Comparison of ENCODE assay signal across 17 cellular contexts in the genomic region with DNA sequence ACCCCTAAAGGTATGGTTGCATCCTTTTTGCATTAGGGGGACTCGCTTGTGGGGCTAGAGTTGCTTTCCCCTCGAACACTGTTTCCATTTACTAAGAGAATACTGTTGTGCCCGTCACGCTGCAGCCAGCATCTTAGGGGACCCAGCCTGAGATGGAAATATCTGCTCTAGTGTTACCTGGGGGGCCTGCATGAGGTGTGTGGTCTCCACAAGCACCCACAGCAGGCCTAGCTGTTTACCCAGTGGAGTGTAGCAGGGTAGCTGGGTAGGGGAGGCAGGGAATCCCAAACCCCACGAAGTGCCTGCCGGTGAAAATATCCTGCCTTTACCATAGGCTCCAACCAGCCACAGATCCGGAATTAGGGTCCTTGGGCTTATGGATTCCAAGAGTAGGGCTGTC.
A peak's percentile ranks its signal among the peaks of the same experiment; 100 is the strongest.
DNase-seq lines count a peak whose midpoint lies in the region; ATAC-seq and TF ChIP-seq lines count a peak whose summit lies in the region.
"Had no signal": no experiment of that assay in that cellular context is flagged by ENCODE, and none has a peak within 500 bp of the region (broad histone marks: within the 10 kb centered on the region; RNA-seq: fewer than 3 reads in every experiment).

No MANE protein-coding gene starts in this region.

- no peak overlapping the region for H3K4me3 ChIP-seq in endodermal cell (ENCODE audit: low read length)
- H3K4me3 ChIP-seq in spleen, result no peak overlapping the region
- H3K4me3 ChIP-seq in upper lobe of right lung, result no peak overlapping the region
- H3K4me3 ChIP-seq: BLaER1 treated with 17β-estradiol and CSF1 and Interleukin-3, amounts not matched to agents 10 nM and 100 nM; GM23248 had no signal

- H3K27ac ChIP-seq in endodermal cell (ENCODE audit: low read depth, low read length) (no peak overlapping the region), spleen (no peak overlapping the region), upper lobe of right lung (no peak overlapping the region)
- H3K27ac ChIP-seq: BLaER1 treated with 17β-estradiol and CSF1 and Interleukin-3, amounts not matched to agents 10 nM and 100 nM; GM23248; HL-60 had no signal

- no peaks in the 10 kb centered on the region for H3K9me3 Mint-ChIP-seq in endodermal cell
- H3K9me3 Mint-ChIP-seq in immature natural killer cell, result peaks cover 0 to 2% (median 0%) of the 10 kb centered on the region in 6 donors

- H3K4me1 Mint-ChIP-seq in endodermal cell (no peaks in the 10 kb centered on the region), immature natural killer cell (no peaks in the 10 kb centered on the region)
- H3K4me1 Mint-ChIP-seq: B cell; CD4-positive, CD25-positive, alpha-beta regulatory T cell; CD8-positive, alpha-beta memory T cell had no signal

- H3K36me3 ChIP-seq in endodermal cell (ENCODE audit: control insufficient read depth, insufficient read depth, low read length) (no peaks in the 10 kb centered on the region), spleen (no peaks in the 10 kb centered on the region), upper lobe of right lung (no peaks in the 10 kb centered on the region)
- H3K36me3 ChIP-seq: BLaER1 treated with 17β-estradiol and CSF1 and Interleukin-3, amounts not matched to agents 10 nM and 100 nM had no signal

- ATAC-seq in upper lobe of right lung (no peak), left ventricle myocardium superior (no peak)
- ATAC-seq: HCT116 had no signal

- H3K27ac Mint-ChIP-seq in endodermal cell (no peak overlapping the region), immature natural killer cell (no peak overlapping the region)
- H3K27ac Mint-ChIP-seq: B cell; CD4-positive, CD25-positive, alpha-beta regulatory T cell; CD8-positive, alpha-beta memory T cell; HFFc6 had no signal

- TF ChIP-seq CTCF in endodermal cell (conservative IDR thresholded peaks at IDR 0.05) (no peak), spleen (IDR thresholded peaks at IDR 0.05 in 8 of 11, conservative IDR thresholded peaks at IDR 0.05 in 3 of 11) (no peak), upper lobe of right lung (IDR thresholded peaks at IDR 0.05) (no peak)

- H3K9ac ChIP-seq in endodermal cell (ENCODE audit: extremely low read depth, low read length, poor library complexity, severe bottlenecking), result no peak overlapping the region
- H3K9ac ChIP-seq: BLaER1 treated with 17β-estradiol and CSF1 and Interleukin-3, amounts not matched to agents 10 nM and 100 nM; GM23248 had no signal

- 88 to 100% methylated on average over 3 to 7 of the region's 7 CpGs for WGBS in endodermal cell (ENCODE audit: insufficient coverage in 1 of 2, insufficient read length in 1 of 2), 2 experiments
- WGBS in spleen, 5 donors, result 83 to 93% (median 89%) methylated on average over 5 to 7 of the region's 7 CpGs

- H3K27me3 Mint-ChIP-seq in endodermal cell (ENCODE audit: insufficient read depth), result peaks cover 6% of the 10 kb centered on the region
- peaks cover 0 to 7% (median 4%) of the 10 kb centered on the region in 3 donors for H3K27me3 Mint-ChIP-seq in immature natural killer cell (ENCODE audit: low read depth in 3 of 3)

- H3K4me1 ChIP-seq in endodermal cell (ENCODE audit: control insufficient read depth, insufficient read depth, low read length), result no peaks in the 10 kb centered on the region
- H3K4me1 ChIP-seq in spleen, result no peaks in the 10 kb centered on the region
- no peaks in the 10 kb centered on the region for H3K4me1 ChIP-seq in upper lobe of right lung
- H3K4me1 ChIP-seq: Caco-2 had no signal

- DNase-seq in endodermal cell (peak; percentile 8), mesenteric fat pad (ENCODE audit: low spot score) (peak; percentile 47), spleen (peak; percentile 18), upper lobe of right lung (peak; percentile 8), activated gamma-delta T cell treated with Interleukin-2 at 50 U/mL for 16 hours (no peak), immature natural killer cell (no peak), left ventricle myocardium superior (no peak)
- DNase-seq: Caco-2; CD4-positive, CD25-positive, alpha-beta regulatory T cell; GM23248; H7; HFFc6 had no signal

- TF ChIP-seq POLR2A in spleen (IDR thresholded peaks at IDR 0.05), result no peak

- H3K4me3 Mint-ChIP-seq in endodermal cell, result no peak overlapping the region
- no peak overlapping the region for H3K4me3 Mint-ChIP-seq in immature natural killer cell
- H3K4me3 Mint-ChIP-seq: B cell; CD4-positive, CD25-positive, alpha-beta regulatory T cell; CD8-positive, alpha-beta memory T cell; HFFc6 had no signal

- intact Hi-C loops in spleen (cut with DNase I; ENCODE audit: low total_unique reads) (no loop called here), upper lobe of right lung (cut with DNase I) (no loop called here), left ventricle myocardium superior (cut with micrococcal nuclease) (no loop called here)

- H3K9me3 ChIP-seq in endodermal cell (ENCODE audit: control insufficient read depth, low read length), result no peaks in the 10 kb centered on the region
- H3K9me3 ChIP-seq in spleen, result peaks cover 0 to 2% (median 0%) of the 10 kb centered on the region in 8 donors
- H3K9me3 ChIP-seq in upper lobe of right lung, result no peaks in the 10 kb centered on the region
- H3K9me3 ChIP-seq: BLaER1 treated with 17β-estradiol and CSF1 and Interleukin-3, amounts not matched to agents 10 nM and 100 nM; Caco-2 had no signal

- H3K36me3 Mint-ChIP-seq in endodermal cell (ENCODE audit: low read depth), result no peaks in the 10 kb centered on the region
- H3K36me3 Mint-ChIP-seq in immature natural killer cell, result no peaks in the 10 kb centered on the region
- H3K36me3 Mint-ChIP-seq: CD4-positive, CD25-positive, alpha-beta regulatory T cell; CD8-positive, alpha-beta memory T cell had no signal

- peaks cover 9% of the 10 kb centered on the region for H3K27me3 ChIP-seq in endodermal cell (ENCODE audit: control insufficient read depth, insufficient read depth, low read length, poor library complexity, severe bottlenecking)
- peaks cover 0 to 15% (median 0%) of the 10 kb centered on the region in 7 donors for H3K27me3 ChIP-seq in spleen (replicated peaks in 1 of 7)
- no peaks in the 10 kb centered on the region for H3K27me3 ChIP-seq in upper lobe of right lung
- H3K27me3 ChIP-seq: BLaER1 treated with 17β-estradiol and CSF1 and Interleukin-3, amounts not matched to agents 10 nM and 100 nM had no signal

Comparison
In these comparisons a context has a peak if more than half of its experiments do, and no peak if none do; other contexts are left out.
1. DNase-seq: peak in endodermal cell (single experiment), mesenteric fat pad (single experiment), spleen (single experiment) and upper lobe of right lung (single experiment); none in activated gamma-delta T cell treated with Interleukin-2 at 50 U/mL for 16 hours (single experiment), immature natural killer cell (0 of 3) and left ventricle myocardium superior (single experiment).